9 cellular contexts compared by ENCODE assay signal in genomic region chr2:223101340-223102039, GRCh38. TPM values are rescaled to one million over a fixed set of nuclear protein-coding genes. Genes with fewer than 3 reads are reported as not detected.
DNase-seq lines count a peak whose midpoint lies in the region; ATAC-seq and TF ChIP-seq lines count a peak whose summit lies in the region.
"Had no signal": no experiment of that assay in that cellular context is flagged by ENCODE, and none has a peak within 500 bp of the region (broad histone marks: within the 10 kb centered on the region; RNA-seq: fewer than 3 reads in every experiment).

No MANE protein-coding gene starts in this region.

- H3K9me3 ChIP-seq in smooth muscle cell (replicated peaks; ENCODE audit: low read depth): no peaks in the 10 kb centered on the region

- 37% methylated on average over 4 of the region's 4 CpGs for WGBS in smooth muscle cell (ENCODE audit: low lambda C conversion rate)

- no peaks in the 10 kb centered on the region for H3F3A ChIP-seq in smooth muscle cell (ENCODE audit: low read depth)

- H3K4me2 ChIP-seq in smooth muscle cell: no peak overlapping the region

- no peaks in the 10 kb centered on the region for H3K27me3 ChIP-seq in smooth muscle cell (ENCODE audit: low read depth)

- DNase-seq in COLO668 (lab: John Stamatoyannopoulos, UW; ENCODE audit: unreplicated experiment) (peak; percentile 33), OCI-M1 (lab: John Stamatoyannopoulos, UW) (peak; percentile 78), foreskin fibroblast (peak in 1 of 2 donors; percentile 63), smooth muscle cell (lab: John Stamatoyannopoulos, UW; ENCODE audit: unreplicated experiment) (no peak), middle frontal gyrus (ENCODE audit: extremely low spot score, low spot score) (no peak), HuH-7.5 (ENCODE audit: low spot score) (no peak)
- DNase-seq: naive B cell had no signal

- peak overlapping the region; percentile 58 for H3K27ac ChIP-seq in smooth muscle cell (ENCODE audit: low read depth)

- no peak overlapping the region for H3K4me3 ChIP-seq in foreskin fibroblast (ENCODE audit: low read depth in 1 of 2, low read length in 2 of 2)
- H3K4me3 ChIP-seq in smooth muscle cell: no peak overlapping the region

- peak; percentile 53 for ATAC-seq in GM19043 (IDR thresholded peaks at IDR 0.05; ENCODE audit: low read depth, unreplicated experiment)
- ATAC-seq in HG03108 (IDR thresholded peaks at IDR 0.05; ENCODE audit: unreplicated experiment): peak; percentile 65

- no peaks in the 10 kb centered on the region for H4K20me1 ChIP-seq in smooth muscle cell (ENCODE audit: low read depth)

- no peaks in the 10 kb centered on the region for H3K4me1 ChIP-seq in smooth muscle cell (ENCODE audit: low read depth)

- H3K36me3 ChIP-seq in smooth muscle cell (ENCODE audit: low read depth): no peaks in the 10 kb centered on the region

- no peaks in the 10 kb centered on the region for H3K79me2 ChIP-seq in smooth muscle cell (ENCODE audit: low read depth)

- TF ChIP-seq CTCF in foreskin fibroblast (IDR thresholded peaks at IDR 0.05; ENCODE audit: low read depth, low read length): peak; percentile 42
- peak; percentile 32 for TF ChIP-seq CTCF in smooth muscle cell (IDR thresholded peaks at IDR 0.05; ENCODE audit: borderline replicate concordance, insufficient read depth, poor library complexity, severe bottlenecking)

- H2AFZ ChIP-seq in smooth muscle cell (ENCODE audit: low read depth): no peak overlapping the region

- no peak overlapping the region for H3K9ac ChIP-seq in smooth muscle cell (ENCODE audit: low read depth)

RNA-seq across cellular contexts. Expression of gene KCNE4, which starts 49.5 kb away (rescaled TPM):
- total RNA-seq in smooth muscle cell: 36.7 and 52.8 TPM in 2 replicates
- polyA plus RNA-seq in smooth muscle cell: 39.6 and 67.5 TPM in 2 replicates

Comparison
In these comparisons a context has a peak if more than half of its experiments do, and no peak if none do; other contexts are left out.
1. DNase-seq: peak in COLO668 (single experiment) and OCI-M1 (single experiment); none in smooth muscle cell (single experiment), middle frontal gyrus (single experiment) and HuH-7.5 (single experiment).